Comparison of ENCODE assay signal across 22 cellular contexts in the genomic region with DNA sequence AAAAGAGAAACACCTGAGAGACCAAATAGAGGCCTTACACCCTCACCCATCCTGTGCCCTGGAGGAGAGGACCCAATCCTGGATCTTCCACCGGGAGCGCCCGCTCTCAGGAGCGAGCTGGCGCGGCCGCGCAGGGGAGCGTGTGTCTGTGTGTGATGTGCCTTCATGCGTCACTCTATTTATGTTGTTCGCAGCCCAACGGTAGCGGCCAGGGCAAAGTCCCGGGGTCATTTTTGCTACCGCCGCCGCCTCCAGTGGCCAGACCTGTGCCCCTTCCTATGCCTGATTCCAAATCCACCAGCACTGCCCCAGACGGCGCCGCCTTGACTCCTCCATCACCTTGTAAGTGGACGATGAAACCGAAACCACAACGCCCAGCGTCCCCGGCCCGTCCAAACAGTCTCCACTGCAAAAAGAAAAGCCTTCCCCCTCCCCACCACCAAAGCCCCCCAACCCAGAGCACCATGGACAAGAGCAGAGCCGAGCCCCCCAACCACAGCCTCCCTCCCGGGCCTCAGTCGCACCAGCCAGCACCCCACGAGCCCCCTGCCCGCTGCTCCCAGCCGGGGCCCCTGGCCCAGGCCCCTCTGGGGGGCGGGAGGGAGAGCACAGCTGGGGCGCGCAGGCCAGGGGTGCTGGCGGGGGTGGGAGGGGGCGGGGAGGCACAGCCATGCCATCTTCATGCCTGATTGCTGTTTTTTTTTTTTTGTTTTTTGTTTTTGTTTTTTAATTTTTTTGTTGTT. TPM values are rescaled to one million over a fixed set of nuclear protein-coding genes. Genes with fewer than 3 reads are reported as not detected.
DNase-seq lines count a peak whose midpoint lies in the region; ATAC-seq, FAIRE-seq and TF ChIP-seq lines count a peak whose summit lies in the region.
"Had no signal": no experiment of that assay in that cellular context is flagged by ENCODE, and none has a peak within 500 bp of the region (broad histone marks: within the 10 kb centered on the region; RNA-seq: fewer than 3 reads in every experiment).

No MANE protein-coding gene starts in this region.

- no peaks in the 10 kb centered on the region for H3K9me1 ChIP-seq in endothelial cell of umbilical vein (replicated peaks; ENCODE audit: control insufficient read depth, extremely low read depth, insufficient read depth, low read length)

- H3K27me3 Mint-ChIP-seq in neural progenitor cell (ENCODE audit: insufficient read depth, low read depth), result peaks cover 31% of the 10 kb centered on the region

- H3K27ac ChIP-seq in right cardiac atrium (ENCODE audit: low read length) (no peak overlapping the region), endothelial cell of umbilical vein (ENCODE audit: insufficient read depth, low read depth, low read length) (no peak overlapping the region), neural progenitor cell (no peak overlapping the region), vagina (peak overlapping the region; percentile 85)
- H3K27ac ChIP-seq: KMS-11 had no signal

- H3K36me3 Mint-ChIP-seq in neural progenitor cell, result no peaks in the 10 kb centered on the region

- BruUV-seq in endothelial cell of umbilical vein (replicated peaks; lab: Mats Ljungman, UMichigan), result no TSS peak

- H4K20me1 ChIP-seq in endothelial cell of umbilical vein (replicated peaks; ENCODE audit: control insufficient read depth, extremely low read depth, insufficient read depth, low read length) (no peaks in the 10 kb centered on the region), neural progenitor cell (ENCODE audit: low read depth) (no peaks in the 10 kb centered on the region)

- H3K9me3 ChIP-seq in right cardiac atrium (ENCODE audit: control insufficient read depth, low read length) (no peaks in the 10 kb centered on the region), endothelial cell of umbilical vein (replicated peaks; ENCODE audit: control insufficient read depth, insufficient read depth, low read length) (no peaks in the 10 kb centered on the region), neural progenitor cell (ENCODE audit: low read depth) (no peaks in the 10 kb centered on the region), vagina (no peaks in the 10 kb centered on the region)

- intact Hi-C loops in right cardiac atrium (cut with DNase I), result no loop called here
- intact Hi-C loops in cardiac septum (cut with DNase I), result no loop called here
- intact Hi-C loops in endothelial cell of umbilical vein (cut with micrococcal nuclease), result no loop called here
- intact Hi-C loops in vagina (cut with DNase I), result no loop called here

- H3K4me2 ChIP-seq in endothelial cell of umbilical vein (ENCODE audit: insufficient read depth, low read length) (no peak overlapping the region), neural progenitor cell (no peak overlapping the region)
- H3K4me2 ChIP-seq: KMS-11 had no signal

- CTCF ChIA-PET in endothelial cell of umbilical vein (lab: Charles Lee), result interaction anchor here (1.1 to 7.2 kb wide), 4 partner anchors 27 to 122 kb away, joined by 4 to 76 read pairs (median 8); no protein-coding TSS in a partner anchor

- no peak for TF ChIP-seq CTCF in endothelial cell of umbilical vein (IDR thresholded peaks at IDR 0.05; ENCODE audit: extremely low read depth in 1 of 2, insufficient read depth in 1 of 2, low read depth in 1 of 2, low read length in 2 of 2)
- no peak for TF ChIP-seq CTCF in neural progenitor cell (IDR thresholded peaks at IDR 0.05)
- TF ChIP-seq CTCF in vagina (IDR thresholded peaks at IDR 0.05), result no peak

- H3K27ac Mint-ChIP-seq in neural progenitor cell, result no peak overlapping the region

- peaks cover 0 to 2% of the 10 kb centered on the region in 2 experiments for H3K36me3 ChIP-seq in endothelial cell of umbilical vein (ENCODE audit: control insufficient read depth in 2 of 2, extremely low read depth in 1 of 2, insufficient read depth in 2 of 2, low read length in 2 of 2)
- no peaks in the 10 kb centered on the region for H3K36me3 ChIP-seq in neural progenitor cell
- peaks cover 0 to 19% of the 10 kb centered on the region in 2 donors for H3K36me3 ChIP-seq in vagina

- peaks cover 3% of the 10 kb centered on the region for H3F3A ChIP-seq in neural progenitor cell (ENCODE audit: low read depth)

- peak in 2 of 3 donors; percentile 45 to 52 for DNase-seq in right cardiac atrium
- no peak for DNase-seq in cardiac septum (ENCODE audit: low spot score)
- no peak for DNase-seq in endothelial cell of umbilical vein (ENCODE audit: low read depth, low spot score)
- DNase-seq in neural progenitor cell (ENCODE audit: low spot score), result no peak
- DNase-seq in vagina (ENCODE audit: extremely low spot score in 2 of 2), result no peak
- no peak for DNase-seq in islet precursor cell
- DNase-seq: 8988T, DMS 273 treated with DMSO at 0.1 percent for 48 hours, DND-41, MV-4-11, NCI-H1417, NCI-H187, NCI-H2227 treated with DMSO at 0.1 percent for 48 hours, NCI-H510A treated with DMSO at 0.1 percent for 48 hours, NCI-H774, OCI-M1, SHP77 treated with DMSO at 0.1 percent for 48 hours had no signal

- H2AFZ ChIP-seq in endothelial cell of umbilical vein (ENCODE audit: low read depth, low read length) (peak overlapping the region; percentile 44), neural progenitor cell (replicated peaks) (no peak overlapping the region)

- H3K9ac ChIP-seq in endothelial cell of umbilical vein (replicated peaks; ENCODE audit: extremely low read depth, insufficient read depth, low read length) (no peak overlapping the region), neural progenitor cell (no peak overlapping the region)
- H3K9ac ChIP-seq: KMS-11 had no signal

- dilution Hi-C loops in endothelial cell of umbilical vein (cut with MboI; ENCODE audit: extremely low pct_ligation_motif_present, low sequenced_read_pairs), result no loop called here

- TF ChIP-seq POLR2A in endothelial cell of umbilical vein (IDR thresholded peaks at IDR 0.05; ENCODE audit: low read depth, low read length), result no peak
- TF ChIP-seq POLR2A in vagina (IDR thresholded peaks at IDR 0.05), result no peak

- H3K9me3 Mint-ChIP-seq in neural progenitor cell, result no peaks in the 10 kb centered on the region

- H3K4me1 ChIP-seq in right cardiac atrium (ENCODE audit: control insufficient read depth, insufficient read depth, low read length) (peaks cover 8% of the 10 kb centered on the region), endothelial cell of umbilical vein (ENCODE audit: control insufficient read depth, extremely low read depth, insufficient read depth, low read length) (peaks cover 12% of the 10 kb centered on the region), neural progenitor cell (peaks cover 19% of the 10 kb centered on the region), vagina (peaks cover 53% of the 10 kb centered on the region)

- 86% methylated on average over 37 of the region's 37 CpGs for WGBS in right cardiac atrium

- FAIRE-seq in endothelial cell of umbilical vein (lab: Jason Lieb, UNC), result no peak
- FAIRE-seq: H54 had no signal

- POLR2A ChIA-PET in endothelial cell of umbilical vein (lab: Charles Lee), result no interaction called here

- H3K4me3 Mint-ChIP-seq in neural progenitor cell, result peak overlapping the region; percentile 13

- no peaks in the 10 kb centered on the region for H3K79me2 ChIP-seq in endothelial cell of umbilical vein (ENCODE audit: control insufficient read depth, insufficient read depth, low read length)
- H3K79me2 ChIP-seq in neural progenitor cell (ENCODE audit: low read depth), result no peaks in the 10 kb centered on the region

- H3K4me3 ChIP-seq in right cardiac atrium (ENCODE audit: low read length) (no peak overlapping the region), endothelial cell of umbilical vein (replicated peaks in 1 of 3; ENCODE audit: insufficient read depth in 1 of 3, low read depth in 1 of 3, low read length in 3 of 3) (peak overlapping the region in 1 of 3 experiments; percentile 14), neural progenitor cell (no peak overlapping the region), vagina (no peak overlapping the region)

- ATAC-seq in right cardiac atrium (no peak), GM21529 (IDR thresholded peaks at IDR 0.05; ENCODE audit: unreplicated experiment) (no peak), HG03460 (IDR thresholded peaks at IDR 0.05; ENCODE audit: unreplicated experiment) (no peak)

- peaks cover 22% of the 10 kb centered on the region for H3K4me1 Mint-ChIP-seq in neural progenitor cell

- no peaks in the 10 kb centered on the region for H3K27me3 ChIP-seq in right cardiac atrium (ENCODE audit: control insufficient read depth, insufficient read depth)
- H3K27me3 ChIP-seq in endothelial cell of umbilical vein (ENCODE audit: control insufficient read depth in 2 of 2, insufficient read depth in 2 of 2, low read length in 2 of 2), result no peaks in the 10 kb centered on the region
- H3K27me3 ChIP-seq in neural progenitor cell, result peaks cover 46% of the 10 kb centered on the region
- H3K27me3 ChIP-seq in vagina, result no peaks in the 10 kb centered on the region

RNA-seq across cellular contexts. Expression of a gene that starts 14.7 kb away (rescaled TPM):
- 10 to 100 TPM in 2 of 4 donors, 1 to 10 TPM in 2; 8.0 to 11.9 (median 10.1) TPM for total RNA-seq in right cardiac atrium
- polyA plus RNA-seq in right cardiac atrium, result 8.0 TPM
- total RNA-seq in cardiac septum, result 9.4 TPM
- 74.4 and 91.5 TPM in 2 replicates for total RNA-seq in endothelial cell of umbilical vein
- 87.3 and 141 TPM in 2 replicates for polyA plus RNA-seq in endothelial cell of umbilical vein
- polyA plus RNA-seq in endothelial cell of umbilical vein (2011; cell fraction: cytosol; rRNA removed), result 40.8 and 60.9 TPM in 2 replicates
- 42.5 and 44.4 TPM in 2 replicates for polyA plus RNA-seq in endothelial cell of umbilical vein (2011; cell fraction: nucleus; rRNA removed)
- polyA plus RNA-seq in endothelial cell of umbilical vein (2012), result 47.3 and 75.1 TPM in 2 replicates
- polyA minus RNA-seq in endothelial cell of umbilical vein, result 16.2 and 18.2 TPM in 2 replicates
- polyA minus RNA-seq in endothelial cell of umbilical vein (2011; cell fraction: cytosol; rRNA and poly(A)+ RNA removed), result not detected
- 9.0 and 18.8 TPM in 2 replicates for polyA minus RNA-seq in endothelial cell of umbilical vein (2011; cell fraction: nucleus; rRNA and poly(A)+ RNA removed)
- total RNA-seq in neural progenitor cell (ENCODE audit: low replicate concordance), result 0.88 and 2.2 TPM in 2 replicates
- total RNA-seq in vagina, result 11.5 TPM
- total RNA-seq: G401 had no signal

RNA-seq across cellular contexts. Expression of a gene that starts 28.6 kb away (rescaled TPM):
- total RNA-seq in right cardiac atrium (10 to 100 TPM; 14.8 to 22.2 (median 17.5) TPM), cardiac septum (17.5 TPM), endothelial cell of umbilical vein (42.2 and 53.0 TPM in 2 replicates), neural progenitor cell (ENCODE audit: low replicate concordance) (30.2 and 49.0 TPM in 2 replicates), vagina (28.0 TPM)
- polyA plus RNA-seq in right cardiac atrium (19.9 TPM), endothelial cell of umbilical vein (46.3 and 60.5 TPM in 2 replicates)
- 25.5 and 32.2 TPM in 2 replicates for polyA plus RNA-seq in endothelial cell of umbilical vein (2011; cell fraction: cytosol; rRNA removed)
- 235 and 243 TPM in 2 replicates for polyA plus RNA-seq in endothelial cell of umbilical vein (2011; cell fraction: nucleus; rRNA removed)
- 39.6 and 42.8 TPM in 2 replicates for polyA plus RNA-seq in endothelial cell of umbilical vein (2012)
- 26.5 and 37.9 TPM in 2 replicates for polyA minus RNA-seq in endothelial cell of umbilical vein
- polyA minus RNA-seq in endothelial cell of umbilical vein (2011; cell fraction: cytosol; rRNA and poly(A)+ RNA removed), result 37.0 TPM
- 27.6 and 47.5 TPM in 2 replicates for polyA minus RNA-seq in endothelial cell of umbilical vein (2011; cell fraction: nucleus; rRNA and poly(A)+ RNA removed)

RNA-seq across cellular contexts. Expression of a gene that starts 30.1 kb away (rescaled TPM):
- total RNA-seq in right cardiac atrium (10 to 100 TPM; 27.6 to 44.2 (median 40.2) TPM), cardiac septum (33.8 TPM), endothelial cell of umbilical vein (95.4 and 97.6 TPM in 2 replicates), neural progenitor cell (ENCODE audit: low replicate concordance) (34.7 and 108 TPM in 2 replicates), vagina (22.6 TPM)
- polyA plus RNA-seq in right cardiac atrium (40.2 TPM), endothelial cell of umbilical vein (120 and 198 TPM in 2 replicates)
- 80.0 and 100 TPM in 2 replicates for polyA plus RNA-seq in endothelial cell of umbilical vein (2011; cell fraction: cytosol; rRNA removed)
- polyA plus RNA-seq in endothelial cell of umbilical vein (2011; cell fraction: nucleus; rRNA removed), result 54.7 and 78.0 TPM in 2 replicates
- 38.9 and 59.8 TPM in 2 replicates for polyA plus RNA-seq in endothelial cell of umbilical vein (2012)
- 80.5 and 91.7 TPM in 2 replicates for polyA minus RNA-seq in endothelial cell of umbilical vein
- polyA minus RNA-seq in endothelial cell of umbilical vein (2011; cell fraction: cytosol; rRNA and poly(A)+ RNA removed), result 98.0 TPM
- polyA minus RNA-seq in endothelial cell of umbilical vein (2011; cell fraction: nucleus; rRNA and poly(A)+ RNA removed), result 19.5 and 40.5 TPM in 2 replicates

Comparison
In these comparisons a context has a peak if more than half of its experiments do, and no peak if none do; other contexts are left out.
1. DNase-seq: peak in right cardiac atrium (2 of 3); none in cardiac septum (single experiment), endothelial cell of umbilical vein (single experiment), neural progenitor cell (single experiment), vagina (0 of 2) and islet precursor cell (single experiment).